13 cellular contexts compared by ENCODE assay signal in the genomic region with DNA sequence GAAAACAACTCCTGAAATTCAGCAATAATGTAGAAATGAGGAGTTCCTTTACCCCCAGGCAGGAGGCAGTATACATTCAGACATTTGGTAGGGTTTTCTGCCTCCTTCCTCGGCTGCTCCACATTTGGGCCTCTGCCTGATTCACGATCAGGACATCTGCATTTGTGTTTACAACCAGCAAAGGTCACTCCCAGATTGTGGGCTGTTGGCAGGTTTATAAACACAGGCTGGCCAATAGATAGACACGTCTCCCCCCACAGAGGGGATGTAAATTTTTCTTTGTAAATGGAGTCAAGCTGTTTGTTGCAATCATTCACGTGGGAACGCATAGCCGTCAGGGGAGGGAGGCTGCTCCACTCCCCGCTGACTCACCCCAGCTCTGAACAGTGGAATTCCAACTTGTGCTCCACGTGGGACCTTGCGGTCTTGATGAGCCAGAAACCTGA.
DNase-seq lines count a peak whose midpoint lies in the region; ATAC-seq lines count a peak whose summit lies in the region.
"Had no signal": no experiment of that assay in that cellular context is flagged by ENCODE, and none has a peak within 500 bp of the region (broad histone marks: within the 10 kb centered on the region; RNA-seq: fewer than 3 reads in every experiment).

No MANE protein-coding gene starts in this region.

- H3K23ac ChIP-seq in trophoblast cell (ENCODE audit: low read length) = no peak overlapping the region

- no peak overlapping the region for H4K12ac ChIP-seq in trophoblast cell (ENCODE audit: low read depth, low read length)

- peak; percentile 75 for DNase-seq in GM04503 (ENCODE audit: low read depth)
- DNase-seq in M059J (ENCODE audit: low read depth) = peak; percentile 96
- peak; percentile 29 for DNase-seq in epithelial cell of prostate (ENCODE audit: low read depth, low spot score)
- peak; percentile 5 to 16 for DNase-seq in trophoblast cell
- no peak for DNase-seq in activated CD8-positive, alpha-beta T cell treated with anti-CD3 and anti-CD28 coated beads, Interleukin-2, amount 10 ng/mL, durations not matched to agents 7 days and 5 days
- no peak for DNase-seq in activated T-helper 2 cell treated with anti-CD3 and anti-CD28 coated beads, Interferon-gamma antibody, Interleukin-2, Interleukin-4, amounts not matched to agents 10 μg/mL and 5 μg/mL and 100 μg/mL, durations not matched to agents 14 hours and 24 hours and 36 hours (ENCODE audit: low spot score)
- DNase-seq in NCI-H2227 (lab: John Stamatoyannopoulos, UW; ENCODE audit: unreplicated experiment) = no peak
- DNase-seq: DMS79, kidney, NCI-H1417 treated with DMSO at 0.1 percent for 48 hours, pancreas had no signal

- H3K18ac ChIP-seq in trophoblast cell (ENCODE audit: low read length) = no peak overlapping the region

- no peaks in the 10 kb centered on the region for H3K4me1 Mint-ChIP-seq in activated CD8-positive, alpha-beta T cell treated with anti-CD3 and anti-CD28 coated beads, Interleukin-2, amount 10 ng/mL, durations not matched to agents 7 days and 5 days (ENCODE audit: low read depth)
- no peaks in the 10 kb centered on the region for H3K4me1 Mint-ChIP-seq in activated T-helper 2 cell treated with anti-CD3 and anti-CD28 coated beads, Interferon-gamma antibody, Interleukin-2, Interleukin-4, amounts not matched to agents 10 μg/mL and 5 μg/mL and 100 μg/mL, durations not matched to agents 14 hours and 24 hours and 36 hours (ENCODE audit: low read depth)

- intact Hi-C loops in activated T-helper 2 cell treated with anti-CD3 and anti-CD28 coated beads, Interferon-gamma antibody, Interleukin-2, Interleukin-4, amounts not matched to agents 10 μg/mL and 5 μg/mL and 100 μg/mL, durations not matched to agents 14 hours and 24 hours and 36 hours (cut with micrococcal nuclease) = no loop called here

- no peak overlapping the region for H2AFZ ChIP-seq in trophoblast cell (ENCODE audit: insufficient read depth, low read length, poor library complexity)

- H4K8ac ChIP-seq in trophoblast cell (ENCODE audit: low read depth, low read length) = no peak overlapping the region

- H3K79me2 ChIP-seq in trophoblast cell (ENCODE audit: control insufficient read depth, insufficient read depth, low read length, poor library complexity) = no peaks in the 10 kb centered on the region

- H3K9ac ChIP-seq in trophoblast cell (ENCODE audit: low read length) = no peak overlapping the region

- H2BK12ac ChIP-seq in trophoblast cell (ENCODE audit: low read length) = no peak overlapping the region

- no peak overlapping the region for H3K4me3 Mint-ChIP-seq in activated CD8-positive, alpha-beta T cell treated with anti-CD3 and anti-CD28 coated beads, Interleukin-2, amount 10 ng/mL, durations not matched to agents 7 days and 5 days
- no peak overlapping the region for H3K4me3 Mint-ChIP-seq in activated T-helper 2 cell treated with anti-CD3 and anti-CD28 coated beads, Interferon-gamma antibody, Interleukin-2, Interleukin-4, amounts not matched to agents 10 μg/mL and 5 μg/mL and 100 μg/mL, durations not matched to agents 14 hours and 24 hours and 36 hours (ENCODE audit: low read depth)
- H3K4me3 Mint-ChIP-seq: activated naive CD8-positive, alpha-beta T cell had no signal

- H3K9me3 ChIP-seq in trophoblast cell (ENCODE audit: insufficient read depth, low read depth, low read length) = no peaks in the 10 kb centered on the region
- H3K9me3 ChIP-seq: pancreas had no signal

- H3K9me3 Mint-ChIP-seq in activated CD8-positive, alpha-beta T cell treated with anti-CD3 and anti-CD28 coated beads, Interleukin-2, amount 10 ng/mL, durations not matched to agents 7 days and 5 days (ENCODE audit: insufficient read depth) = no peaks in the 10 kb centered on the region
- H3K9me3 Mint-ChIP-seq in activated T-helper 2 cell treated with anti-CD3 and anti-CD28 coated beads, Interferon-gamma antibody, Interleukin-2, Interleukin-4, amounts not matched to agents 10 μg/mL and 5 μg/mL and 100 μg/mL, durations not matched to agents 14 hours and 24 hours and 36 hours = peaks cover 8% of the 10 kb centered on the region

- no peaks in the 10 kb centered on the region for H3K36me3 Mint-ChIP-seq in activated CD8-positive, alpha-beta T cell treated with anti-CD3 and anti-CD28 coated beads, Interleukin-2, amount 10 ng/mL, durations not matched to agents 7 days and 5 days (ENCODE audit: low read depth)
- H3K36me3 Mint-ChIP-seq in activated T-helper 2 cell treated with anti-CD3 and anti-CD28 coated beads, Interferon-gamma antibody, Interleukin-2, Interleukin-4, amounts not matched to agents 10 μg/mL and 5 μg/mL and 100 μg/mL, durations not matched to agents 14 hours and 24 hours and 36 hours (ENCODE audit: low read depth) = no peaks in the 10 kb centered on the region
- H3K36me3 Mint-ChIP-seq: activated naive CD8-positive, alpha-beta T cell had no signal

- H3K27ac Mint-ChIP-seq in activated CD8-positive, alpha-beta T cell treated with anti-CD3 and anti-CD28 coated beads, Interleukin-2, amount 10 ng/mL, durations not matched to agents 7 days and 5 days = no peak overlapping the region
- H3K27ac Mint-ChIP-seq in activated T-helper 2 cell treated with anti-CD3 and anti-CD28 coated beads, Interferon-gamma antibody, Interleukin-2, Interleukin-4, amounts not matched to agents 10 μg/mL and 5 μg/mL and 100 μg/mL, durations not matched to agents 14 hours and 24 hours and 36 hours = no peak overlapping the region
- H3K27ac Mint-ChIP-seq: activated naive CD8-positive, alpha-beta T cell had no signal

- H3K4ac ChIP-seq in trophoblast cell (ENCODE audit: low read depth, low read length) = no peak overlapping the region

- H3K4me3 ChIP-seq in trophoblast cell (ENCODE audit: low read depth, low read length) = no peak overlapping the region
- H3K4me3 ChIP-seq: pancreas had no signal

- no peak overlapping the region for H4K91ac ChIP-seq in trophoblast cell (ENCODE audit: low read depth, low read length)

- H3K27ac ChIP-seq in epithelial cell of prostate = no peak overlapping the region
- H3K27ac ChIP-seq in trophoblast cell (ENCODE audit: low read depth, low read length) = no peak overlapping the region
- H3K27ac ChIP-seq: pancreas had no signal

- CTCF ChIA-PET in activated CD8-positive, alpha-beta T cell treated with anti-CD3 and anti-CD28 coated beads, Interleukin-2, amount 10 ng/mL, durations not matched to agents 7 days and 5 days (lab: Charles Lee) = no interaction called here

- POLR2A ChIA-PET in activated CD8-positive, alpha-beta T cell treated with anti-CD3 and anti-CD28 coated beads, Interleukin-2, amount 10 ng/mL, durations not matched to agents 7 days and 5 days (lab: Charles Lee) = no interaction called here

- H3K27me3 Mint-ChIP-seq in activated CD8-positive, alpha-beta T cell treated with anti-CD3 and anti-CD28 coated beads, Interleukin-2, amount 10 ng/mL, durations not matched to agents 7 days and 5 days (ENCODE audit: low read depth) = no peaks in the 10 kb centered on the region
- no peaks in the 10 kb centered on the region for H3K27me3 Mint-ChIP-seq in activated T-helper 2 cell treated with anti-CD3 and anti-CD28 coated beads, Interferon-gamma antibody, Interleukin-2, Interleukin-4, amounts not matched to agents 10 μg/mL and 5 μg/mL and 100 μg/mL, durations not matched to agents 14 hours and 24 hours and 36 hours (ENCODE audit: low read depth)

- no peaks in the 10 kb centered on the region for H3K79me1 ChIP-seq in trophoblast cell (ENCODE audit: low read length)

- no peak overlapping the region for H2AK5ac ChIP-seq in trophoblast cell (ENCODE audit: low read length)

- no peak overlapping the region for H3K4me2 ChIP-seq in trophoblast cell (ENCODE audit: low read length)

- no peak for ATAC-seq in activated CD8-positive, alpha-beta T cell treated with anti-CD3 and anti-CD28 coated beads, Interleukin-2, amount 10 ng/mL, durations not matched to agents 7 days and 5 days
- no peak for ATAC-seq in HG02970 (IDR thresholded peaks at IDR 0.05; ENCODE audit: low FRiP score, unreplicated experiment)
- ATAC-seq: pancreas had no signal

- H3K14ac ChIP-seq in trophoblast cell (ENCODE audit: low read length) = no peak overlapping the region

- no peaks in the 10 kb centered on the region for H3K27me3 ChIP-seq in trophoblast cell (ENCODE audit: insufficient read depth, low read length)
- H3K27me3 ChIP-seq: pancreas had no signal

- H3K4me1 ChIP-seq in trophoblast cell (ENCODE audit: control insufficient read depth in 1 of 2, insufficient read depth in 2 of 2, low read length in 2 of 2) = no peaks in the 10 kb centered on the region
- H3K4me1 ChIP-seq: pancreas had no signal

- H3K36me3 ChIP-seq in trophoblast cell (ENCODE audit: control insufficient read depth in 1 of 2, insufficient read depth in 2 of 2, low read length in 2 of 2) = no peaks in the 10 kb centered on the region
- H3K36me3 ChIP-seq: pancreas had no signal

- H2BK120ac ChIP-seq in trophoblast cell (ENCODE audit: insufficient read depth, low read length, poor library complexity) = no peak overlapping the region

- no CpG with 5 or more reads among the region's 9 CpGs for WGBS in trophoblast cell (ENCODE audit: extremely low coverage, insufficient coverage, insufficient read length)

- H2BK5ac ChIP-seq in trophoblast cell (ENCODE audit: low read depth, low read length, poor library complexity) = no peak overlapping the region

Comparison
In these comparisons a context has a peak if more than half of its experiments do, and no peak if none do; other contexts are left out.
1. DNase-seq: peak in GM04503 (single experiment), M059J (single experiment), epithelial cell of prostate (single experiment) and trophoblast cell (2 of 2); none in activated CD8-positive, alpha-beta T cell treated with anti-CD3 and anti-CD28 coated beads, Interleukin-2, amount 10 ng/mL, durations not matched to agents 7 days and 5 days (single experiment), activated T-helper 2 cell treated with anti-CD3 and anti-CD28 coated beads, Interferon-gamma antibody, Interleukin-2, Interleukin-4, amounts not matched to agents 10 μg/mL and 5 μg/mL and 100 μg/mL, durations not matched to agents 14 hours and 24 hours and 36 hours (single experiment) and NCI-H2227 (single experiment).